ENCODE assay signal across 11 cellular contexts in the genomic region with DNA sequence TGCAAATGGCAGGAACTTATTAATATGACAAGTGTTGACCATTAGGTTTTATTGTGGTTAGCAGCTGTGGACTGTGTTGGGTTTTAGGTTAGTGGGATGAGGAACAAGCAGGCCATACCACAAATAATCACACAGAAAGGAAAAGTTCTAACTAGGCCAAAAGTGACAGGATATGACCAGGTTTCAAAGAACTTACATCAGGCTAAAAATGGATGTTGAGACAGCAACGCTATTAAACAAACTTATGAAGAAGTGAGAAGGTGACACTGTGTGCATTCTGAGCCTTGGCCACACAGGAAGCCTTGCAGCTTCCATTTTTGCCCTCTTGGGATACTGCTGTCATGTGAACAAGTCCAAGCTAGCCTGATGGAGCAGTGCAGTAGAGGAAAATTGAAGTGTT.
DNase-seq lines count a peak whose midpoint lies in the region; ATAC-seq and TF ChIP-seq lines count a peak whose summit lies in the region.
"Had no signal": no experiment of that assay in that cellular context is flagged by ENCODE, and none has a peak within 500 bp of the region (broad histone marks: within the 10 kb centered on the region; RNA-seq: fewer than 3 reads in every experiment).

No MANE protein-coding gene starts in this region.

- no peak for TF ChIP-seq POLR2A in lower leg skin (IDR thresholded peaks at IDR 0.05)

- DNase-seq in GM12865 (ENCODE audit: low read depth) (peak; percentile 59), astrocyte of the hippocampus (ENCODE audit: low read depth, low spot score) (peak; percentile 6), myocyte (ENCODE audit: low read depth) (peak; percentile 8), epidermal melanocyte (ENCODE audit: insufficient read length, low spot score) (no peak), lower leg skin (ENCODE audit: low spot score in 2 of 2) (no peak), caudate nucleus (lab: John Stamatoyannopoulos, UW) (no peak)
- DNase-seq: activated naive CD4-positive, alpha-beta T cell; CD8-positive, alpha-beta memory T cell; KBM-7 had no signal

- H3K4me3 ChIP-seq in GM12865 (ENCODE audit: low read depth, low read length) = no peak overlapping the region
- H3K4me3 ChIP-seq in lower leg skin (ENCODE audit: low read depth, poor library complexity, severe bottlenecking) = no peak overlapping the region

- no peak for TF ChIP-seq CTCF in GM12865 (IDR thresholded peaks at IDR 0.05; ENCODE audit: insufficient read depth, low read depth, low read length, missing control alignments)
- TF ChIP-seq CTCF in lower leg skin (IDR thresholded peaks at IDR 0.05) = no peak

- intact Hi-C loops in lower leg skin (cut with DNase I; ENCODE audit: low total_unique reads) = no loop called here

- WGBS in lower leg skin, 2 donors = 55 to 59% methylated on average over 1 of the region's 1 CpG

- ATAC-seq in HG02885 (IDR thresholded peaks at IDR 0.05; ENCODE audit: poor library complexity, unreplicated experiment) (peak; percentile 69), HG02759 (IDR thresholded peaks at IDR 0.05; ENCODE audit: unreplicated experiment) (no peak)

- H3K27ac ChIP-seq in caudate nucleus (ENCODE audit: low read depth, low read length) = no peak overlapping the region

Comparison
In these comparisons a context has a peak if more than half of its experiments do, and no peak if none do; other contexts are left out.
1. DNase-seq: peak in GM12865 (single experiment), astrocyte of the hippocampus (single experiment) and myocyte (single experiment); none in epidermal melanocyte (single experiment), lower leg skin (0 of 2) and caudate nucleus (0 of 61).